ENCODE assay signal across 10 cellular contexts in the genomic region with DNA sequence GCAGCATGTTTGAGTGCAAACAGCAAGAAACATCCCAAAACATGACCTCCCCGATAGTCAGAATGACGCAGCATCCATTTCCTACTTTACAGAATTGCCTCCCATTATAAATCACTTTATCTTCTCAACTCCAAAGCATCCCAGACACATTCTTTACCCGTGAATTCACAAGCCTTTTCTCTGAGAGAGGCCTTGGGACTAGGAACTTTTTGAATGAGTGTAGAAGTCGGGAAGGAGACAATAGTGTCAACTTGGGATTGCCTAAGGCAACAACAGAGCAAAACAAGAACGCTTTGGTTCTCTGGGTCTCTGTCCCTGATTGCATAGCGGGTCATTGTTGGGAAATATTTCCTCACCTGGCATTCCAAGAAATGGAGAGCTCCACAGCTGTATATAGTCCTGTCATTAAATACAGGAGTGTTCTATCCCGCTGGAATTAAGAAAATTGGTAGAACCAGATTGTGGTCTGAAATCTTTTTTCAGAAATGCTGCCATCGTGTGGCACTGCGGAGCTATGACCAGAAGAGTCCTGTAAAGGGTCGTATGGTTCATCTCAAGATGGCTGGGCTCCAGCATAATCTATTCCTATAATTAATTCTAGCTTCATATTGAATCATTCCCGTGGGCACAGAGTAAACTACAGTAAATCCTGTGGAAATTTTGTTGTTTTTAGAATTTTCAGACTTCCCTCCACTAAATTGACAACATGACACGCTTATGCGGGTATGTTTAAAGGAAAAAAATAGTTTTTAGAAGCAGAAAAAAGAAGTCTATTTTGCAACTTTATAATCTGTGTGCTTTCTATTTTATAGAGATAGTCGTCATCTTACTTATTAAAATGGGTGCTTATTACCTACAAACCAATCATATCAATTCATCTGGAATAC. TPM values are rescaled to one million over a fixed set of nuclear protein-coding genes. Genes with fewer than 3 reads are reported as not detected.
DNase-seq lines count a peak whose midpoint lies in the region; TF ChIP-seq lines count a peak whose summit lies in the region.
"Had no signal": no experiment of that assay in that cellular context is flagged by ENCODE, and none has a peak within 500 bp of the region (broad histone marks: within the 10 kb centered on the region; RNA-seq: fewer than 3 reads in every experiment).

No MANE protein-coding gene starts in this region.

- no peak for TF ChIP-seq POLR2A in breast epithelium (IDR thresholded peaks at IDR 0.05)

- intact Hi-C loops in breast epithelium (cut with DNase I; ENCODE audit: low total_unique reads), result loop anchor here (5.0 kb wide), 1 partner anchor 121 kb away; no protein-coding TSS in a partner anchor

- H3K9me3 ChIP-seq in breast epithelium, result no peaks in the 10 kb centered on the region
- H3K9me3 ChIP-seq: BLaER1 treated with 17β-estradiol and CSF1 and Interleukin-3, amounts not matched to agents 10 nM and 100 nM had no signal

- no peak overlapping the region for H3K4me3 ChIP-seq in breast epithelium

- no peaks in the 10 kb centered on the region for H3K27me3 ChIP-seq in breast epithelium
- H3K27me3 ChIP-seq: BLaER1 treated with 17β-estradiol and CSF1 and Interleukin-3, amounts not matched to agents 10 nM and 100 nM had no signal

- H3K36me3 ChIP-seq in breast epithelium, result no peaks in the 10 kb centered on the region

- peak overlapping the region; percentile 26 to 57 for H3K27ac ChIP-seq in breast epithelium

- DNase-seq in NCI-H1417 (lab: John Stamatoyannopoulos, UW) (peak; percentile 53 to 78 (median 70)), NCI-H1417 treated with DMSO at 0.1 percent for 48 hours (lab: John Stamatoyannopoulos, UW) (no peak), H4 (ENCODE audit: low spot score) (peak; percentile 73), SIG-M5 treated with dmso at 0.1 percent for 504 hours (lab: John Stamatoyannopoulos, UW; ENCODE audit: unreplicated experiment) (peak; percentile 38), breast epithelium (ENCODE audit: low spot score in 2 of 2) (peak in 1 of 2 donors; percentile 45), iris pigment epithelial cell (ENCODE audit: low read depth) (peak; percentile 64)
- peak; percentile 13 for DNase-seq in stimulated activated CD4-positive, alpha-beta T cell treated with anti-CD3 and anti-CD28 coated beads, Interleukin-12 subunit alpha, Interleukin-12 subunit beta, amount 100 ng/mL, for 4 hours

- TF ChIP-seq CTCF in LNCAP (IDR thresholded peaks at IDR 0.05) (peak; percentile 90), breast epithelium (IDR thresholded peaks at IDR 0.05) (peak; percentile 56 to 74 (median 60))

- H3K4me1 ChIP-seq in breast epithelium, result no peaks in the 10 kb centered on the region

RNA-seq across cellular contexts. Expression of a gene that starts 2.0 kb away (rescaled TPM):
- 197 and 219 TPM in 2 replicates for total RNA-seq in H4 (2014; rRNA removed; shearing (Covaris generic))
- total RNA-seq in breast epithelium, result 100 to 1,000 TPM in 1 of 3 donors, 10 to 100 TPM in 2; 25.0 to 508 (median 32.8) TPM
- total RNA-seq: pulmonary artery endothelial cell had no signal

RNA-seq across cellular contexts. Expression of a gene that starts 33.9 kb away (rescaled TPM):
- 18.8 and 22.3 TPM in 2 replicates for total RNA-seq in H4 (2014; rRNA removed; shearing (Covaris generic))
- total RNA-seq in breast epithelium, result 10 to 100 TPM; 60.0 to 66.2 (median 61.3) TPM
